10 cellular contexts compared by ENCODE assay signal in the genomic region with DNA sequence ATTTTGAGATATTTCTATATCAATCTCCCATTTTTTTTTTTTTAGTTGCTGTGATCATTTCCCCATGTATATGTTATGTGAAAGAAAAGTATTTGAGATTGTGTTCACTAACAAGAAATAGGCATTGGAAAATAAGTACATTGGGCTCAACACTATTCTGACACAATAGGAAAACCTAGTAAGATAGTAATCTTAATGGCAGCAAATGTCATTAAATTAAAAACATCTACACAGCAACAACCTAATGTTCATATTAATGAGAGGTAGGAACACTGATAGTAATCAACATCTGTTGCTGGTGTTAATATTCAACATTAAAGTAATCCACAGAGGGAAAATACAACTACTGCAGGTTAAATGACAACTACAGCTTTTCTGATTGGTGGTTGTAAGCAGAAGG. TPM values are rescaled to one million over a fixed set of nuclear protein-coding genes. Genes with fewer than 3 reads are reported as not detected.
DNase-seq lines count a peak whose midpoint lies in the region; ATAC-seq, FAIRE-seq and TF ChIP-seq lines count a peak whose summit lies in the region.
"Had no signal": no experiment of that assay in that cellular context is flagged by ENCODE, and none has a peak within 500 bp of the region (broad histone marks: within the 10 kb centered on the region; RNA-seq: fewer than 3 reads in every experiment).

No MANE protein-coding gene starts in this region.

- FAIRE-seq in D721Med (lab: Jason Lieb, UNC) (peak; percentile 80), H1 (lab: Jason Lieb, UNC) (no peak)

- no peaks in the 10 kb centered on the region for H3K23me2 ChIP-seq in H1 (ENCODE audit: low read depth, low read length)

- no peak for ATAC-seq in PC-3
- no peak for ATAC-seq in HG03025 (IDR thresholded peaks at IDR 0.05; ENCODE audit: low FRiP score, unreplicated experiment)

- H3K9me2 ChIP-seq in PC-3 (replicated peaks; ENCODE audit: low read length) = no peaks in the 10 kb centered on the region

- no peak for TF ChIP-seq EP300 in H1 (IDR thresholded peaks at IDR 0.05; ENCODE audit: borderline replicate concordance in 1 of 2, low read depth in 2 of 2, low read length in 2 of 2)

- H2AFZ ChIP-seq in PC-3 (ENCODE audit: low read length) (peak overlapping the region; percentile 99), H1 (ENCODE audit: low read length) (peak overlapping the region; percentile 94)

- H4K8ac ChIP-seq in H1 (ENCODE audit: extremely low read depth, insufficient read depth, low read length) = no peak overlapping the region

- H3K27me3 ChIP-seq in PC-3 (ENCODE audit: low read length) (no peaks in the 10 kb centered on the region), H1 (replicated peaks in 1 of 4; ENCODE audit: control insufficient read depth in 3 of 4, extremely low read depth in 1 of 4, insufficient read depth in 3 of 4, low read length in 3 of 4) (no peaks in the 10 kb centered on the region), neutrophil (no peaks in the 10 kb centered on the region)

- H3K36me3 ChIP-seq in PC-3 (ENCODE audit: low read depth, low read length) (no peaks in the 10 kb centered on the region), H1 (ENCODE audit: control insufficient read depth in 2 of 4, insufficient read depth in 4 of 4, low read length in 3 of 4) (no peaks in the 10 kb centered on the region), neutrophil (no peaks in the 10 kb centered on the region)

- no peaks in the 10 kb centered on the region for H3F3A ChIP-seq in PC-3 (ENCODE audit: low read length, unreplicated experiment)

- no peak overlapping the region for H4K5ac ChIP-seq in H1 (ENCODE audit: insufficient read length, low read depth, low read length)

- CTCF ChIA-PET in PC-3 (lab: Charles Lee) (interaction anchor here (1.1 kb wide), 1 partner anchor 59 kb away, joined by 3 read pairs; a partner anchor contains a TSS), H1 (lab: Charles Lee; ENCODE audit: partially characterized antibody) (interaction anchor here (0.6 to 1.7 kb wide), 7 partner anchors 8 to 114 kb away, joined by 3 to 8 read pairs (median 5); no protein-coding TSS in a partner anchor)

- H4K20me1 ChIP-seq in PC-3 (ENCODE audit: low read length) (no peaks in the 10 kb centered on the region), H1 (replicated peaks in 1 of 2; ENCODE audit: control insufficient read depth in 1 of 2, insufficient read depth in 2 of 2, low read length in 2 of 2) (no peaks in the 10 kb centered on the region)

- H3K4me2 ChIP-seq in PC-3 (ENCODE audit: low read length) = peak overlapping the region; percentile 93
- peak overlapping the region; percentile 80 to 81; a peak in 3 of 4 replicates for H3K4me2 ChIP-seq in H1 (ENCODE audit: insufficient read depth in 1 of 2, low read depth in 2 of 2, low read length in 2 of 2)

- H3K4me1 ChIP-seq in PC-3 (ENCODE audit: insufficient read depth, low read length) (peaks cover 14% of the 10 kb centered on the region; the same call in 1 of the 2 replicates), H1 (replicated peaks in 1 of 4; ENCODE audit: control insufficient read depth in 3 of 4, insufficient read depth in 4 of 4, low read length in 3 of 4) (no peaks in the 10 kb centered on the region), neutrophil (ENCODE audit: control insufficient read depth in 1 of 2, insufficient read depth in 1 of 2, low read depth in 1 of 2, low read length in 1 of 2) (peaks cover 18 to 23% of the 10 kb centered on the region in 2 experiments)

- no peak overlapping the region for H3K23ac ChIP-seq in H1 (ENCODE audit: insufficient read length)

- no peak overlapping the region for H2BK12ac ChIP-seq in H1 (ENCODE audit: low read depth, low read length)

- H3K4me3 ChIP-seq in PC-3 (ENCODE audit: low read length) = no peak overlapping the region
- peak overlapping the region in 1 of 4 experiments; percentile 96; a peak in 1 of 8 replicates for H3K4me3 ChIP-seq in H1 (ENCODE audit: extremely low read depth in 1 of 4, insufficient read depth in 2 of 4, low read depth in 3 of 4, low read length in 4 of 4)
- H3K4me3 ChIP-seq in neutrophil (ENCODE audit: low read depth in 1 of 2, low read length in 1 of 2) = no peak overlapping the region

- no peak overlapping the region for H2AK5ac ChIP-seq in H1 (ENCODE audit: low read depth, low read length)

- H4K91ac ChIP-seq in H1 (replicated peaks; ENCODE audit: insufficient read length, low read length) = no peak overlapping the region

- no peak for TF ChIP-seq CTCF in D721Med (IDR thresholded peaks at IDR 0.05; ENCODE audit: insufficient read depth, missing control alignments)
- no peak for TF ChIP-seq CTCF in PC-3 (conservative IDR thresholded peaks at IDR 0.05; ENCODE audit: low read depth, low read length)
- TF ChIP-seq CTCF in H1 (IDR thresholded peaks at IDR 0.05; ENCODE audit: control extremely low read depth in 1 of 3, insufficient read depth in 1 of 3, low read depth in 1 of 3, low read length in 3 of 3) = no peak
- TF ChIP-seq CTCF in neutrophil (IDR thresholded peaks at IDR 0.05) = no peak

- no peak overlapping the region for H2BK5ac ChIP-seq in H1 (ENCODE audit: low read depth, low read length)

- no peak for TF ChIP-seq POLR2A in H1 (IDR thresholded peaks at IDR 0.05; ENCODE audit: control extremely low read depth in 1 of 2, low read depth in 2 of 2, low read length in 2 of 2)

- H3K14ac ChIP-seq in H1 (ENCODE audit: insufficient read length) = no peak overlapping the region

- DNase-seq in D721Med (ENCODE audit: insufficient read length, low spot score) (no peak), PC-3 (no peak), H1 (ENCODE audit: low read depth in 1 of 2, low spot score in 2 of 2) (no peak), CD1c-positive myeloid dendritic cell (ENCODE audit: extremely low spot score) (no peak), COR-L47 (lab: John Stamatoyannopoulos, UW) (no peak)
- no peak for DNase-seq in activated CD4-positive, CD25-positive, alpha-beta regulatory T cell treated with anti-CD3 and anti-CD28 coated beads, Interleukin-2, amount 50 U/mL, for 72 hours
- DNase-seq: activated gamma-delta T cell, NCI-H2107 had no signal

- H3K79me2 ChIP-seq in PC-3 (ENCODE audit: low read length) (peaks cover 35% of the 10 kb centered on the region), H1 (ENCODE audit: control insufficient read depth in 1 of 2, insufficient read depth in 2 of 2, low read length in 2 of 2) (peaks cover 4 to 31% of the 10 kb centered on the region in 2 experiments; a peak in 3 of 4 replicates)

- H3K4ac ChIP-seq in H1 (replicated peaks; ENCODE audit: insufficient read length, low read depth, low read length) = no peak overlapping the region

- no peak overlapping the region for H2BK15ac ChIP-seq in H1 (ENCODE audit: low read length)

- H2BK20ac ChIP-seq in H1 (ENCODE audit: low read length) = no peak overlapping the region

- H3K9me3 ChIP-seq in PC-3 (ENCODE audit: low read length) (no peaks in the 10 kb centered on the region), H1 (ENCODE audit: insufficient read depth in 2 of 2, low read depth in 1 of 2, low read length in 1 of 2) (no peaks in the 10 kb centered on the region), neutrophil (no peaks in the 10 kb centered on the region)

- TF ChIP-seq RAD21 in H1 (IDR thresholded peaks at IDR 0.05 in 1 of 2, conservative IDR thresholded peaks at IDR 0.05 in 1 of 2; ENCODE audit: low read depth in 2 of 2, low read length in 2 of 2) = no peak

- peaks cover 4% of the 10 kb centered on the region; the same call in 1 of the 2 replicates for H3K79me1 ChIP-seq in H1 (ENCODE audit: low read depth, low read length)

- no TSS peak for BruUV-seq in PC-3 (replicated peaks; lab: Mats Ljungman, UMichigan)

- H3K9ac ChIP-seq in PC-3 (ENCODE audit: low read length) (no peak overlapping the region), H1 (replicated peaks in 1 of 4; ENCODE audit: extremely low read depth in 1 of 4, low read depth in 3 of 4, low read length in 3 of 4) (no peak overlapping the region)

- POLR2A ChIA-PET in PC-3 (lab: Charles Lee; ENCODE audit: unreplicated experiment) = no interaction called here
- POLR2A ChIA-PET in H1 (lab: Charles Lee; ENCODE audit: partially characterized antibody) = interaction anchor here (0.6 to 1.1 kb wide), 2 partner anchors 11 to 13 kb away, joined by 3 to 4 read pairs; no protein-coding TSS in a partner anchor

- H3K56ac ChIP-seq in H1 (replicated peaks; ENCODE audit: insufficient read length, low read depth, low read length) = no peak overlapping the region

- H3K27ac ChIP-seq in PC-3 (ENCODE audit: low read length) (no peak overlapping the region), H1 (ENCODE audit: low read depth, low read length) (no peak overlapping the region), neutrophil (peak overlapping the region; percentile 90)

- H3K18ac ChIP-seq in H1 (ENCODE audit: extremely low read depth, low read length) = no peak overlapping the region

- no peak overlapping the region for H2BK120ac ChIP-seq in H1 (replicated peaks; ENCODE audit: low read depth, low read length)

- intact Hi-C loops in PC-3 (cut with micrococcal nuclease) = no loop called here

RNA-seq across cellular contexts. Expression of a gene that starts 1.5 kb away (rescaled TPM):
- total RNA-seq in PC-3 (2014; rRNA removed) = 13.0 and 23.5 TPM in 2 replicates
- total RNA-seq in H1 (2021; fragmentation: NEBNext Ultra II Directional; extraction: Animal tissue kit (Norgen Biotek cat#: 25700)) = 21.2 and 25.0 TPM in 2 replicates
- polyA plus RNA-seq in H1 (2011; rRNA removed) = 3.3 and 4.4 TPM in 2 replicates
- 10.3 TPM for polyA plus RNA-seq in H1 (2011; cell fraction: cytosol; rRNA removed)
- polyA plus RNA-seq in H1 (2011; cell fraction: nucleus; rRNA removed) = 1.8 TPM
- polyA plus RNA-seq in H1 (2012, experiment 1 of 2) = 8.5 to 21.3 TPM (median 11.2 TPM) in 4 replicates
- 1.1 TPM for polyA plus RNA-seq in H1 (2012, experiment 2 of 2)
- polyA plus RNA-seq in H1 (2013, experiment 1 of 2) = 17.0 TPM
- polyA plus RNA-seq in H1 (2013, experiment 2 of 2) = 16.5 TPM
- 3.1 and 7.8 TPM in 2 replicates for polyA minus RNA-seq in H1 (2011; rRNA and poly(A)+ RNA removed)
- polyA minus RNA-seq in H1 (2011; cell fraction: cytosol; rRNA and poly(A)+ RNA removed) = 5.5 TPM
- 8.3 TPM for polyA minus RNA-seq in H1 (2011; cell fraction: nucleus; rRNA and poly(A)+ RNA removed)

RNA-seq across cellular contexts. Expression of a gene that starts 23.9 kb away (rescaled TPM):
- total RNA-seq in PC-3 (2014; rRNA removed) = not detected in 2 replicates
- not detected in 2 replicates for total RNA-seq in H1 (2021; fragmentation: NEBNext Ultra II Directional; extraction: Animal tissue kit (Norgen Biotek cat#: 25700))
- polyA plus RNA-seq in H1 (2011; rRNA removed) = not detected in 2 replicates
- not detected for polyA plus RNA-seq in H1 (2011; cell fraction: cytosol; rRNA removed)
- polyA plus RNA-seq in H1 (2011; cell fraction: nucleus; rRNA removed) = not detected
- not detected in 4 replicates for polyA plus RNA-seq in H1 (2012, experiment 1 of 2)
- polyA plus RNA-seq in H1 (2012, experiment 2 of 2) = not detected
- polyA plus RNA-seq in H1 (2013, experiment 1 of 2) = not detected
- polyA plus RNA-seq in H1 (2013, experiment 2 of 2) = 0.02 TPM
- polyA minus RNA-seq in H1 (2011; rRNA and poly(A)+ RNA removed) = not detected in 2 replicates
- polyA minus RNA-seq in H1 (2011; cell fraction: cytosol; rRNA and poly(A)+ RNA removed) = not detected
- polyA minus RNA-seq in H1 (2011; cell fraction: nucleus; rRNA and poly(A)+ RNA removed) = not detected

RNA-seq across cellular contexts. Expression of a gene that starts 58.2 kb away (rescaled TPM):
- 12.7 and 14.7 TPM in 2 replicates for total RNA-seq in PC-3 (2014; rRNA removed)
- 47.3 and 49.2 TPM in 2 replicates for total RNA-seq in H1 (2021; fragmentation: NEBNext Ultra II Directional; extraction: Animal tissue kit (Norgen Biotek cat#: 25700))
- 124 and 127 TPM in 2 replicates for polyA plus RNA-seq in H1 (2011; rRNA removed)
- polyA plus RNA-seq in H1 (2011; cell fraction: cytosol; rRNA removed) = 76.2 TPM
- polyA plus RNA-seq in H1 (2011; cell fraction: nucleus; rRNA removed) = 101 TPM
- 34.0 to 45.8 TPM (median 40.0 TPM) in 4 replicates for polyA plus RNA-seq in H1 (2012, experiment 1 of 2)
- 2.7 TPM for polyA plus RNA-seq in H1 (2012, experiment 2 of 2)
- polyA plus RNA-seq in H1 (2013, experiment 1 of 2) = 42.1 TPM
- 46.4 TPM for polyA plus RNA-seq in H1 (2013, experiment 2 of 2)
- 334 and 374 TPM in 2 replicates for polyA minus RNA-seq in H1 (2011; rRNA and poly(A)+ RNA removed)
- 66.3 TPM for polyA minus RNA-seq in H1 (2011; cell fraction: cytosol; rRNA and poly(A)+ RNA removed)
- polyA minus RNA-seq in H1 (2011; cell fraction: nucleus; rRNA and poly(A)+ RNA removed) = 62.8 TPM
